15 cellular contexts compared by ENCODE assay signal in genomic region chr2:4219121-4219520, GRCh38.
DNase-seq lines count a peak whose midpoint lies in the region; ATAC-seq and TF ChIP-seq lines count a peak whose summit lies in the region.
"Had no signal": no experiment of that assay in that cellular context is flagged by ENCODE, and none has a peak within 500 bp of the region (broad histone marks: within the 10 kb centered on the region; RNA-seq: fewer than 3 reads in every experiment).

No MANE protein-coding gene starts in this region.

- intact Hi-C loops in upper lobe of right lung (cut with DNase I), result no loop called here

- no peaks in the 10 kb centered on the region for H3K9me3 ChIP-seq in neuron (ENCODE audit: low read length)
- no peaks in the 10 kb centered on the region for H3K9me3 ChIP-seq in upper lobe of right lung
- H3K9me3 ChIP-seq: BE2C had no signal

- H3K27me3 ChIP-seq in neuron (ENCODE audit: insufficient read depth, low read length) (no peaks in the 10 kb centered on the region), upper lobe of right lung (no peaks in the 10 kb centered on the region)
- H3K27me3 ChIP-seq: BE2C had no signal

- peak overlapping the region; percentile 26 for H2AFZ ChIP-seq in neuron (ENCODE audit: low read depth, low read length)

- H3K36me3 ChIP-seq in neuron (ENCODE audit: insufficient read depth, low read length) (no peaks in the 10 kb centered on the region), upper lobe of right lung (no peaks in the 10 kb centered on the region)
- H3K36me3 ChIP-seq: BE2C had no signal

- ATAC-seq in left lobe of liver (no peak), upper lobe of right lung (no peak)
- ATAC-seq: A549, Panc1, T-cell had no signal

- peaks cover 9% of the 10 kb centered on the region for H3K4me1 ChIP-seq in neuron (ENCODE audit: insufficient read depth, low read length)
- no peaks in the 10 kb centered on the region for H3K4me1 ChIP-seq in upper lobe of right lung
- H3K4me1 ChIP-seq: A549, BE2C had no signal

- no peak for TF ChIP-seq CTCF in upper lobe of right lung (IDR thresholded peaks at IDR 0.05)

- no peak overlapping the region for H3K27ac ChIP-seq in upper lobe of right lung
- H3K27ac ChIP-seq: A549 had no signal

- H3K4me3 ChIP-seq in neuron (ENCODE audit: low read length), result no peak overlapping the region
- no peak overlapping the region for H3K4me3 ChIP-seq in upper lobe of right lung
- H3K4me3 ChIP-seq: A549 had no signal

- peak; percentile 12 for DNase-seq in DMS79 treated with DMSO at 0.1 percent for 48 hours (lab: John Stamatoyannopoulos, UW)
- peak; percentile 65 for DNase-seq in NCI-H1417 treated with DMSO at 0.1 percent for 48 hours (lab: John Stamatoyannopoulos, UW)
- DNase-seq in NCI-H69 (lab: John Stamatoyannopoulos, UW), result peak; percentile 36
- DNase-seq in left lobe of liver (ENCODE audit: low spot score), result no peak
- no peak for DNase-seq in upper lobe of right lung
- no peak for DNase-seq in activated naive CD4-positive, alpha-beta T cell (lab: John Stamatoyannopoulos, UW)
- DNase-seq: BE2C, Kasumi-1, NCI-H1694 treated with DMSO at 0.1 percent for 48 hours, NCI-H446, NCI-H526, T-cell had no signal

Comparison
In these comparisons a context has a peak if more than half of its experiments do, and no peak if none do; other contexts are left out.
1. DNase-seq: peak in DMS79 treated with DMSO at 0.1 percent for 48 hours (single experiment), NCI-H1417 treated with DMSO at 0.1 percent for 48 hours (single experiment) and NCI-H69 (single experiment); none in left lobe of liver (single experiment), upper lobe of right lung (single experiment) and activated naive CD4-positive, alpha-beta T cell (0 of 4).